1 cellular context compared by ENCODE assay signal in the genomic region with DNA sequence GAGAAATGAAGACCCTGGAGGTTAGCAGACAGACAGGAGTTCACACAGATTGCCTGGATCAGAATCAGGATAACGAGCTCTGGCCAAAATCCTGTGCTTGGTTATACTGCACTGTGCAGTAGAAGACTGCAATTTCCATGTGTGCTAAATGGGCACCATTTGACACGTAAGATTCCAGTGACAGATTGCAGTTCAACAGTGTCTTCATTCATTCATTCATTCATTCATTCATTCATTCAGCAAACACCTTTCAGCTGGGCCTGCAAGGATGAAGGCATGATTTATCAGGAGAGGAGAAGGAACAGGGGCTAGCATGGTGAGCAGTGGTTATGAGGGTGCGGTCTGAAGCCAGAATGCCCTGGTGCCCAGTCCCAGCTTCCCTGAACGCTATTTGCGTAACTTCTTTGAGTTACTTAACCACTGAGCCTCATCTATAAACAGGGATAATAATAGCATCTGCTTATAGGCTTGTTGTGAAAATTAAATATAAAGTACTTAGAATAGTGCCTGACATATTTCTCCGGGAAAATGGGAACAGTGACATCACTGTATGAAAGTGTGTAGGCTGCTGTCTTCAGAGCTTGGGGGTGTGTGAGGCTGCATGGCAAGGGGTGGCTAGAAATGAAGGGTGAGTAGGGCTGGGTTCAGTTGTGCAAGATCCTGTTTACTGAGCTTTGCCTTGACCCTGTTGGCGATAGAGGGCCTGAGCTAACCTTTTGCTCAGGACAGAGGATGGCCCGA.
A peak's percentile ranks its signal among the peaks of the same experiment; 100 is the strongest.
TF ChIP-seq lines count a peak whose summit lies in the region.

No MANE protein-coding gene starts in this region.

TF ChIP-seq in GM12878, 131 proteins besides CTCF, POLR2A, EP300 and RAD21:
- no peak for TF ChIP-seq ZNF274 (IDR thresholded peaks at IDR 0.05; ENCODE audit: insufficient read depth, insufficient read length)
- TF ChIP-seq ZNF24 (IDR thresholded peaks at IDR 0.05), result peak; percentile 70; the same call in 1 of the 2 replicates
- no peak for TF ChIP-seq FOXK2 (IDR thresholded peaks at IDR 0.05)
